ENCODE assay signal across 22 cellular contexts in genomic region chr7:98628418-98628817, GRCh38.
"Had no signal": no experiment of that assay in that cellular context is flagged by ENCODE, and none has a peak within 500 bp of the region (broad histone marks: within the 10 kb centered on the region; RNA-seq: fewer than 3 reads in every experiment).

No MANE protein-coding gene starts in this region.

- H3K27me3 ChIP-seq: body of pancreas, uterus had no signal

- H3K9me3 Mint-ChIP-seq: natural killer cell treated with Interleukin-12 subunit alpha and Interleukin-12 subunit beta and Interleukin-15 and Interleukin-18, amount 100 ng/mL, for 72 hours had no signal

- ATAC-seq: body of pancreas; mucosa of descending colon; natural killer cell treated with Interleukin-12 subunit alpha and Interleukin-12 subunit beta and Interleukin-15 and Interleukin-18, amount 100 ng/mL, for 72 hours; right cardiac atrium had no signal

- H3K4me3 Mint-ChIP-seq: activated naive CD8-positive, alpha-beta T cell; natural killer cell treated with Interleukin-12 subunit alpha and Interleukin-12 subunit beta and Interleukin-15 and Interleukin-18, amount 100 ng/mL, for 72 hours had no signal

- DNase-seq: activated CD4-positive, alpha-beta T cell treated with anti-CD3 and anti-CD28 coated beads for 4 hours; activated CD4-positive, alpha-beta T cell treated with anti-CD3 and anti-CD28 coated beads, Interleukin-2, amount 50 U/mL, for 4 hours; activated effector memory CD4-positive, alpha-beta T cell treated with Interleukin-2 at 50 U/mL for 16 hours; activated naive CD4-positive, alpha-beta T cell treated with Interleukin-2 at 50 U/mL for 16 hours; activated T-cell treated with anti-CD3 and anti-CD28 coated beads for 4 hours; anterior cingulate cortex; body of pancreas; effector CD8-positive, alpha-beta T cell; islet precursor cell; left ventricle myocardium inferior; mesendoderm; mucosa of descending colon; right cardiac atrium; spleen; stimulated activated naive CD4-positive, alpha-beta T cell; transverse colon; uterus had no signal

- H3K36me3 ChIP-seq: left ventricle myocardium inferior, spleen, transverse colon, uterus had no signal

- H3K27ac ChIP-seq: body of pancreas, left ventricle myocardium inferior, spleen, transverse colon, uterus had no signal

- H3K4me3 ChIP-seq: body of pancreas, left ventricle myocardium inferior, lung, mucosa of descending colon, spleen, transverse colon, uterus had no signal

- H3K4me1 ChIP-seq: body of pancreas, left ventricle myocardium inferior, spleen, transverse colon, uterus had no signal

- H3K9me3 ChIP-seq: body of pancreas, mucosa of descending colon, transverse colon, uterus had no signal

- H3K27ac Mint-ChIP-seq: activated naive CD8-positive, alpha-beta T cell had no signal

- H3K36me3 Mint-ChIP-seq: activated naive CD8-positive, alpha-beta T cell had no signal

- FAIRE-seq: colon, frontal cortex had no signal
